In genomic region chr17:9125722-9126121, GRCh38 we compare ENCODE assay signal across 23 cellular contexts.
"Had no signal": no experiment of that assay in that cellular context is flagged by ENCODE, and none has a peak within 500 bp of the region (broad histone marks: within the 10 kb centered on the region; RNA-seq: fewer than 3 reads in every experiment).

No MANE protein-coding gene starts in this region.

- H3K4me3 Mint-ChIP-seq: mesothelial cell of epicardium; naive B cell; natural killer cell; stimulated activated effector memory CD8-positive, alpha-beta T cell treated with anti-CD3 and anti-CD28 coated beads, Interleukin-12 subunit alpha, Interleukin-12 subunit beta, amount 100 ng/mL, for 72 hours; stimulated activated naive CD8-positive, alpha-beta T cell treated with anti-CD3 and anti-CD28 coated beads, Interleukin-15, amount 100 ng/mL, for 72 hours had no signal

- H3K36me3 ChIP-seq: left ventricle myocardium inferior, ovary, prostate gland, sigmoid colon, spleen, tibial nerve, upper lobe of left lung, vagina had no signal

- H3K27ac ChIP-seq: hepatocyte, left ventricle myocardium inferior, ovary, prostate gland, sigmoid colon, spleen, tibial nerve, upper lobe of left lung, vagina had no signal

- H3K9me3 Mint-ChIP-seq: mesothelial cell of epicardium; natural killer cell; stimulated activated effector memory CD8-positive, alpha-beta T cell treated with anti-CD3 and anti-CD28 coated beads, Interleukin-12 subunit alpha, Interleukin-12 subunit beta, amount 100 ng/mL, for 72 hours; stimulated activated naive CD8-positive, alpha-beta T cell treated with anti-CD3 and anti-CD28 coated beads, Interleukin-15, amount 100 ng/mL, for 72 hours had no signal

- H3K27me3 ChIP-seq: ovary, sigmoid colon, tibial nerve, upper lobe of left lung, vagina had no signal

- H3K36me3 Mint-ChIP-seq: mesothelial cell of epicardium; naive B cell; natural killer cell; stimulated activated effector memory CD8-positive, alpha-beta T cell treated with anti-CD3 and anti-CD28 coated beads, Interleukin-12 subunit alpha, Interleukin-12 subunit beta, amount 100 ng/mL, for 72 hours had no signal

- H3K4me1 ChIP-seq: left ventricle myocardium inferior, prostate gland, sigmoid colon, spleen, upper lobe of left lung, vagina had no signal

- DNase-seq: islet precursor cell; left ventricle myocardium inferior; mesendoderm; naive B cell; natural killer cell; ovary; retina; right cardiac atrium; sigmoid colon; small intestine; spleen; stimulated activated CD4-positive, alpha-beta T cell treated with anti-CD3 and anti-CD28 coated beads, Interleukin-4, amount 100 ng/mL, for 24 hours; stimulated activated naive CD4-positive, alpha-beta T cell treated with Interleukin-2 at 50 U/mL for 16 hours; stimulated activated naive CD8-positive, alpha-beta T cell treated with anti-CD3 and anti-CD28 coated beads, Interleukin-15, amount 100 ng/mL, for 72 hours; substantia nigra; upper lobe of left lung had no signal

- H3K9me3 ChIP-seq: left ventricle myocardium inferior, ovary, prostate gland, sigmoid colon, spleen, tibial nerve, upper lobe of left lung, vagina had no signal

- H3K27ac Mint-ChIP-seq: mesothelial cell of epicardium; naive B cell; natural killer cell; stimulated activated effector memory CD8-positive, alpha-beta T cell treated with anti-CD3 and anti-CD28 coated beads, Interleukin-12 subunit alpha, Interleukin-12 subunit beta, amount 100 ng/mL, for 72 hours; stimulated activated naive CD8-positive, alpha-beta T cell treated with anti-CD3 and anti-CD28 coated beads, Interleukin-15, amount 100 ng/mL, for 72 hours had no signal

- H2AFZ ChIP-seq: hepatocyte had no signal

- H3K4me3 ChIP-seq: hepatocyte, left ventricle myocardium inferior, lung, ovary, prostate gland, sigmoid colon, spleen, tibial nerve, upper lobe of left lung, vagina had no signal

- H3K4me2 ChIP-seq: hepatocyte had no signal

- H3K4me1 Mint-ChIP-seq: mesothelial cell of epicardium; naive B cell; natural killer cell; stimulated activated naive CD8-positive, alpha-beta T cell treated with anti-CD3 and anti-CD28 coated beads, Interleukin-15, amount 100 ng/mL, for 72 hours had no signal

- H3K79me2 ChIP-seq: hepatocyte had no signal
